1 cellular context compared by ENCODE assay signal in genomic region chr1:16019580-16020277, GRCh38.
A peak's percentile ranks its signal among the peaks of the same experiment; 100 is the strongest.
TF ChIP-seq lines count a peak whose summit lies in the region.

No MANE protein-coding gene starts in this region.

TF ChIP-seq in K562, 482 proteins besides CTCF, POLR2A, EP300 and RAD21:
- peak; percentile 29; the same call in 1 of the 2 replicates for TF ChIP-seq ZBTB7A (IDR thresholded peaks at IDR 0.05; ENCODE audit: borderline replicate concordance, control insufficient read depth, low read depth, low read length)
- peak; percentile 81 for TF ChIP-seq EGR1 (conservative IDR thresholded peaks at IDR 0.05)
- TF ChIP-seq MAX (CRISPR knock-in tag; IDR thresholded peaks at IDR 0.05), result no peak
- no peak for TF ChIP-seq NR2C2 (CRISPR knock-in tag; IDR thresholded peaks at IDR 0.05)
- peak; percentile 48; the same call in 1 of the 2 replicates for TF ChIP-seq NR2C2 (tag; IDR thresholded peaks at IDR 0.05)
- TF ChIP-seq, protein P1, sequence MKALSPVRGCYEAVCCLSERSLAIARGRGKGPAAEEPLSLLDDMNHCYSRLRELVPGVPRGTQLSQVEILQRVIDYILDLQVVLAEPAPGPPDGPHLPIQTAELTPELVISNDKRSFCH (CRISPR knock-in tag; IDR thresholded peaks at IDR 0.05), result no peak
- TF ChIP-seq, protein P1 (tag; IDR thresholded peaks at IDR 0.05), result peak; percentile 75; the same call in 1 of the 2 replicates
- TF ChIP-seq NFIX (CRISPR knock-in tag; IDR thresholded peaks at IDR 0.05; ENCODE audit: low read depth), result no peak
- TF ChIP-seq NR2C1 (IDR thresholded peaks at IDR 0.05), result no peak; the same call in 1 of the 2 replicates
- TF ChIP-seq NR2C1 (tag; IDR thresholded peaks at IDR 0.05), result peak; percentile 73
- TF ChIP-seq, protein P2, sequence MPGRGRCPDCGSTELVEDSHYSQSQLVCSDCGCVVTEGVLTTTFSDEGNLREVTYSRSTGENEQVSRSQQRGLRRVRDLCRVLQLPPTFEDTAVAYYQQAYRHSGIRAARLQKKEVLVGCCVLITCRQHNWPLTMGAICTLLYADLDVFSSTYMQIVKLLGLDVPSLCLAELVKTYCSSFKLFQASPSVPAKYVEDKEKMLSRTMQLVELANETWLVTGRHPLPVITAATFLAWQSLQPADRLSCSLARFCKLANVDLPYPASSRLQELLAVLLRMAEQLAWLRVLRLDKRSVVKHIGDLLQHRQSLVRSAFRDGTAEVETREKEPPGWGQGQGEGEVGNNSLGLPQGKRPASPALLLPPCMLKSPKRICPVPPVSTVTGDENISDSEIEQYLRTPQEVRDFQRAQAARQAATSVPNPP (IDR thresholded peaks at IDR 0.05; ENCODE audit: borderline replicate concordance, insufficient read depth, insufficient read length), result no peak
TF ChIP-seq in K562: peak in this region for 5.
